16 cellular contexts compared by ENCODE assay signal in genomic region chr2:25979006-25979405, GRCh38. TPM values are rescaled to one million over a fixed set of nuclear protein-coding genes. Genes with fewer than 3 reads are reported as not detected.
DNase-seq lines count a peak whose midpoint lies in the region; ATAC-seq and TF ChIP-seq lines count a peak whose summit lies in the region.
"Had no signal": no experiment of that assay in that cellular context is flagged by ENCODE, and none has a peak within 500 bp of the region (broad histone marks: within the 10 kb centered on the region; RNA-seq: fewer than 3 reads in every experiment).

No MANE protein-coding gene starts in this region.

- no peak overlapping the region for H3K27ac Mint-ChIP-seq in CD4-positive, CD25-positive, alpha-beta regulatory T cell
- H3K27ac Mint-ChIP-seq in osteocyte (ENCODE audit: unreplicated experiment) = peak overlapping the region; percentile 56
- H3K27ac Mint-ChIP-seq: activated naive CD4-positive, alpha-beta T cell treated with anti-CD3 and anti-CD28 coated beads for 36 hours had no signal

- no peak overlapping the region for H3K4me3 ChIP-seq in CD4-positive, CD25-positive, alpha-beta regulatory T cell (ENCODE audit: low read depth, low read length)
- H3K4me3 ChIP-seq in Panc1 (ENCODE audit: low read depth in 2 of 2, low read length in 2 of 2) (peak overlapping the region; percentile 17 to 28), fibroblast of lung (replicated peaks in 1 of 4; ENCODE audit: control extremely low read depth in 1 of 4, insufficient read depth in 1 of 4, low read depth in 3 of 4, low read length in 4 of 4) (peak overlapping the region in 1 of 4 experiments; percentile 28)
- H3K4me3 ChIP-seq: HAP-1, left ventricle myocardium inferior, SJSA1 had no signal

- no peaks in the 10 kb centered on the region for H3K9me3 ChIP-seq in CD4-positive, CD25-positive, alpha-beta regulatory T cell (ENCODE audit: control insufficient read depth in 2 of 2, low read length in 2 of 2)
- H3K9me3 ChIP-seq in Panc1 (ENCODE audit: control insufficient read depth, insufficient read depth, low read depth, low read length) (no peaks in the 10 kb centered on the region), fibroblast of lung (ENCODE audit: control insufficient read depth, insufficient read depth, low read depth, low read length) (no peaks in the 10 kb centered on the region)
- H3K9me3 ChIP-seq: HAP-1, left ventricle myocardium inferior, SJSA1 had no signal

- H3K4me1 Mint-ChIP-seq in CD4-positive, CD25-positive, alpha-beta regulatory T cell = peaks cover 5 to 45% (median 26%) of the 10 kb centered on the region in 4 donors
- H3K4me1 Mint-ChIP-seq in osteocyte (ENCODE audit: unreplicated experiment) = peaks cover 46% of the 10 kb centered on the region

- H3K36me3 Mint-ChIP-seq in CD4-positive, CD25-positive, alpha-beta regulatory T cell = peaks cover 10% of the 10 kb centered on the region
- H3K36me3 Mint-ChIP-seq in osteocyte (ENCODE audit: unreplicated experiment) = peaks cover 9% of the 10 kb centered on the region

- H3K36me3 ChIP-seq in CD4-positive, CD25-positive, alpha-beta regulatory T cell (ENCODE audit: control insufficient read depth, insufficient read depth, low read length) = no peaks in the 10 kb centered on the region
- no peaks in the 10 kb centered on the region for H3K36me3 ChIP-seq in Panc1 (ENCODE audit: control insufficient read depth, insufficient read depth, low read length)
- no peaks in the 10 kb centered on the region for H3K36me3 ChIP-seq in fibroblast of lung (ENCODE audit: control insufficient read depth, insufficient read depth, low read length)
- H3K36me3 ChIP-seq: HAP-1, left ventricle myocardium inferior, SJSA1 had no signal

- no peaks in the 10 kb centered on the region for H3K27me3 Mint-ChIP-seq in CD4-positive, CD25-positive, alpha-beta regulatory T cell
- no peaks in the 10 kb centered on the region for H3K27me3 Mint-ChIP-seq in osteocyte (ENCODE audit: unreplicated experiment)
- H3K27me3 Mint-ChIP-seq: naive thymus-derived CD4-positive, alpha-beta T cell had no signal

- TF ChIP-seq CTCF in Panc1 (IDR thresholded peaks at IDR 0.05) = no peak
- no peak for TF ChIP-seq CTCF in fibroblast of lung (conservative IDR thresholded peaks at IDR 0.05 in 1 of 2, IDR thresholded peaks at IDR 0.05 in 1 of 2; ENCODE audit: low read depth in 1 of 2, low read length in 2 of 2)
- TF ChIP-seq CTCF in osteocyte (IDR thresholded peaks at IDR 0.05) = no peak

- no peak for ATAC-seq in CD4-positive, CD25-positive, alpha-beta regulatory T cell (ENCODE audit: low read depth in 2 of 2)
- ATAC-seq in Panc1 = no peak
- no peak for ATAC-seq in HG02763 (IDR thresholded peaks at IDR 0.05; ENCODE audit: unreplicated experiment)
- ATAC-seq: naive thymus-derived CD4-positive, alpha-beta T cell had no signal

- H3K9ac ChIP-seq in fibroblast of lung (ENCODE audit: insufficient read depth, low read length) = no peak overlapping the region

- H3K27ac ChIP-seq in CD4-positive, CD25-positive, alpha-beta regulatory T cell (ENCODE audit: insufficient read depth, low read length, poor library complexity, severe bottlenecking) = no peak overlapping the region
- H3K27ac ChIP-seq in Panc1 (ENCODE audit: low read length) (peak overlapping the region; percentile 70), fibroblast of lung (ENCODE audit: insufficient read depth, low read length) (no peak overlapping the region)
- H3K27ac ChIP-seq: left ventricle myocardium inferior, SJSA1 had no signal

- no peaks in the 10 kb centered on the region for H3K79me2 ChIP-seq in fibroblast of lung (ENCODE audit: control insufficient read depth, insufficient read depth, low read length)

- peak overlapping the region; percentile 45 for H3K4me2 ChIP-seq in fibroblast of lung (ENCODE audit: extremely low read depth, insufficient read depth, low read length)

- H4K20me1 ChIP-seq in fibroblast of lung (ENCODE audit: control insufficient read depth, extremely low read depth, insufficient read depth, low read length) = no peaks in the 10 kb centered on the region

- CTCF ChIA-PET in Panc1 (lab: Charles Lee) = interaction anchor here (0.9 kb wide), 1 partner anchor 13 kb away, joined by 3 read pairs; no protein-coding TSS in a partner anchor

- H3K27me3 ChIP-seq in CD4-positive, CD25-positive, alpha-beta regulatory T cell (ENCODE audit: control insufficient read depth, insufficient read depth, low read length) = no peaks in the 10 kb centered on the region
- H3K27me3 ChIP-seq in Panc1 (ENCODE audit: control insufficient read depth, insufficient read depth, low read length) (no peaks in the 10 kb centered on the region), fibroblast of lung (ENCODE audit: control insufficient read depth, insufficient read depth, low read length) (no peaks in the 10 kb centered on the region)
- H3K27me3 ChIP-seq: SJSA1 had no signal

- in situ Hi-C loops in Panc1 (cut with HindIII; ENCODE audit: low pct_unique_long_range_greater_than_20kb, low sequenced_read_pairs) = no loop called here

- H3K4me3 Mint-ChIP-seq in CD4-positive, CD25-positive, alpha-beta regulatory T cell = peak overlapping the region; percentile 23 to 69 (median 46)
- H3K4me3 Mint-ChIP-seq in osteocyte (ENCODE audit: unreplicated experiment) = peak overlapping the region; percentile 38
- H3K4me3 Mint-ChIP-seq: activated naive CD4-positive, alpha-beta T cell treated with anti-CD3 and anti-CD28 coated beads for 36 hours had no signal

- H3K9me3 Mint-ChIP-seq in CD4-positive, CD25-positive, alpha-beta regulatory T cell = no peaks in the 10 kb centered on the region
- H3K9me3 Mint-ChIP-seq in osteocyte (ENCODE audit: unreplicated experiment) = no peaks in the 10 kb centered on the region
- H3K9me3 Mint-ChIP-seq: activated naive CD4-positive, alpha-beta T cell treated with anti-CD3 and anti-CD28 coated beads for 36 hours; naive thymus-derived CD4-positive, alpha-beta T cell had no signal

- TSS peak; percentile 37 for BruUV-seq in Panc1 (replicated peaks; lab: Mats Ljungman, UMichigan)

- peaks cover 11% of the 10 kb centered on the region for H3K4me1 ChIP-seq in CD4-positive, CD25-positive, alpha-beta regulatory T cell (ENCODE audit: control insufficient read depth, insufficient read depth, low read length, poor library complexity, severe bottlenecking)
- peaks cover 52% of the 10 kb centered on the region for H3K4me1 ChIP-seq in Panc1 (ENCODE audit: control insufficient read depth, insufficient read depth, low read length)
- H3K4me1 ChIP-seq in fibroblast of lung (ENCODE audit: control insufficient read depth, extremely low read depth, insufficient read depth, low read length) = peaks cover 11% of the 10 kb centered on the region

- POLR2A ChIA-PET in Panc1 (lab: Charles Lee) = no interaction called here

- intact Hi-C loops in Panc1 (cut with micrococcal nuclease; ENCODE audit: unreplicated experiment) = no loop called here

- DNase-seq in CD4-positive, CD25-positive, alpha-beta regulatory T cell = no peak
- DNase-seq in Panc1 (ENCODE audit: low read depth, low spot score) = no peak
- peak in 1 of 2 donors; percentile 23 for DNase-seq in fibroblast of lung (ENCODE audit: low read depth in 2 of 2)
- DNase-seq in osteocyte (ENCODE audit: extremely low spot score, unreplicated experiment) = no peak
- no peak for DNase-seq in iPS-NIHi7 (ENCODE audit: extremely low spot score)
- DNase-seq in UCSD-AML1 (lab: John Stamatoyannopoulos, UW; ENCODE audit: unreplicated experiment) = no peak
- DNase-seq in GDM1 (lab: John Stamatoyannopoulos, UW) = no peak
- DNase-seq: activated CD4-positive, alpha-beta T cell treated with anti-CD3 and anti-CD28 coated beads for 48 hours; activated naive CD4-positive, alpha-beta T cell treated with anti-CD3 and anti-CD28 coated beads for 36 hours; AML-193; left ventricle myocardium inferior; naive thymus-derived CD4-positive, alpha-beta T cell; NCI-H187 treated with DMSO at 0.1 percent for 48 hours had no signal

- H2AFZ ChIP-seq in fibroblast of lung (ENCODE audit: low read length) = no peak overlapping the region

RNA-seq across cellular contexts. Expression of gene KIF3C, which starts 3.3 kb away (rescaled TPM):
- 6.6 TPM for total RNA-seq in CD4-positive, CD25-positive, alpha-beta regulatory T cell
- polyA plus RNA-seq in CD4-positive, CD25-positive, alpha-beta regulatory T cell = 1 to 10 TPM in 1 of 4 donors, under 1 TPM in 3; 0.07 to 1.2 (median 0.68) TPM
- total RNA-seq in Panc1 (2021; ENCODE audit: unreplicated experiment) (55.7 TPM), fibroblast of lung (9.0 and 13.0 TPM in 2 replicates), osteocyte (29.7 TPM in 2 replicates)
- polyA plus RNA-seq in Panc1 (2012; ENCODE audit: insufficient read length) = 77.9 TPM
- 8.3 and 9.7 TPM in 2 replicates for polyA plus RNA-seq in fibroblast of lung
- 14.6 and 21.1 TPM in 2 replicates for polyA plus RNA-seq in fibroblast of lung (2012)
- 19.3 and 20.0 TPM in 2 replicates for polyA minus RNA-seq in fibroblast of lung (ENCODE audit: low replicate concordance)

RNA-seq across cellular contexts. Expression of gene RAB10, which starts 54.9 kb away (rescaled TPM):
- total RNA-seq in CD4-positive, CD25-positive, alpha-beta regulatory T cell = 40.8 TPM
- 100 to 1,000 TPM in 3 of 4 donors, 10 to 100 TPM in 1; 94.0 to 132 (median 115) TPM for polyA plus RNA-seq in CD4-positive, CD25-positive, alpha-beta regulatory T cell
- total RNA-seq in Panc1 (2021; ENCODE audit: unreplicated experiment) = 208 TPM
- 153 TPM for polyA plus RNA-seq in Panc1 (2012; ENCODE audit: insufficient read length)
- total RNA-seq in fibroblast of lung = 94.1 and 105 TPM in 2 replicates
- 253 and 255 TPM in 2 replicates for polyA plus RNA-seq in fibroblast of lung
- 126 and 137 TPM in 2 replicates for polyA plus RNA-seq in fibroblast of lung (2012)
- polyA minus RNA-seq in fibroblast of lung (ENCODE audit: low replicate concordance) = 9.9 and 10.5 TPM in 2 replicates
- 139 and 150 TPM in 2 replicates for total RNA-seq in osteocyte
